Comparison of ENCODE assay signal across 1 cellular context in genomic region chr16:56681939-56682702, GRCh38.
A peak's percentile ranks its signal among the peaks of the same experiment; 100 is the strongest.
TF ChIP-seq lines count a peak whose summit lies in the region.

TSS of gene MT1X (plus strand) at chr16:56682470. CDS start at chr16:56682541, 71 bp downstream.

TF ChIP-seq in HepG2, 621 proteins besides CTCF, POLR2A, EP300 and RAD21 (continued from another document and continues in another):
- TF ChIP-seq ZNF547 (CRISPR knock-in tag; IDR thresholded peaks at IDR 0.05), result 0 out of 2 replicates have a peak, but pooled peaks have one; percentile 45
- no peak for TF ChIP-seq ZEB1 (IDR thresholded peaks at IDR 0.05; ENCODE audit: insufficient replicate concordance, low read depth)
- no peak for TF ChIP-seq KDM1A (CRISPR knock-in tag; IDR thresholded peaks at IDR 0.05)
- TF ChIP-seq HINFP (CRISPR knock-in tag; IDR thresholded peaks at IDR 0.05; ENCODE audit: low read depth), result 0 out of 2 replicates have a peak, but pooled peaks have one; percentile 7
- TF ChIP-seq ZNF747 (CRISPR knock-in tag; IDR thresholded peaks at IDR 0.05; ENCODE audit: borderline replicate concordance), result no peak
- TF ChIP-seq ZNF496 (CRISPR knock-in tag; IDR thresholded peaks at IDR 0.05; ENCODE audit: insufficient replicate concordance), result no peak
- 0 out of 2 replicates have a peak, but pooled peaks have one; percentile 42 for TF ChIP-seq TMF1 (CRISPR knock-in tag; IDR thresholded peaks at IDR 0.05; ENCODE audit: low read depth)
- TF ChIP-seq ZSCAN29 (CRISPR knock-in tag; conservative IDR thresholded peaks at IDR 0.05), result 0 out of 2 replicates have a peak, but pooled peaks have one; percentile 54
- TF ChIP-seq KDM5B (CRISPR knock-in tag; IDR thresholded peaks at IDR 0.05; ENCODE audit: borderline replicate concordance), result peak; percentile 83
- TF ChIP-seq ZMYM2 (CRISPR knock-in tag; IDR thresholded peaks at IDR 0.05), result no peak
- TF ChIP-seq REPIN1 (CRISPR knock-in tag; IDR thresholded peaks at IDR 0.05; ENCODE audit: borderline replicate concordance, low read depth), result peak; percentile 67; the same call in 1 of the 2 replicates
- TF ChIP-seq IRF1 (CRISPR knock-in tag; IDR thresholded peaks at IDR 0.05; ENCODE audit: low read depth), result 0 out of 2 replicates have a peak, but pooled peaks have one; percentile 24
- no peak for TF ChIP-seq ZFP36L2 (CRISPR knock-in tag; IDR thresholded peaks at IDR 0.05)
- peak; percentile 53; the same call in 1 of the 2 replicates for TF ChIP-seq ELF3 (CRISPR knock-in tag; IDR thresholded peaks at IDR 0.05)
- TF ChIP-seq ZNF460 (CRISPR knock-in tag; IDR thresholded peaks at IDR 0.05; ENCODE audit: borderline replicate concordance), result no peak
- TF ChIP-seq ZNF331 (CRISPR knock-in tag; IDR thresholded peaks at IDR 0.05), result peak; percentile 47; the same call in 1 of the 2 replicates
- TF ChIP-seq ZNF639 (CRISPR knock-in tag; conservative IDR thresholded peaks at IDR 0.05), result no peak
- no peak for TF ChIP-seq MTA3 (CRISPR knock-in tag; IDR thresholded peaks at IDR 0.05)
- no peak for TF ChIP-seq BCLAF1 (IDR thresholded peaks at IDR 0.05)
- TF ChIP-seq ZSCAN22 (CRISPR knock-in tag; IDR thresholded peaks at IDR 0.05), result no peak
- no peak for TF ChIP-seq CAMTA2 (CRISPR knock-in tag; IDR thresholded peaks at IDR 0.05; ENCODE audit: borderline replicate concordance)
- TF ChIP-seq ZNF567 (CRISPR knock-in tag; IDR thresholded peaks at IDR 0.05; ENCODE audit: borderline replicate concordance), result peak; percentile 44; the same call in 1 of the 2 replicates
- TF ChIP-seq ZFP90 (CRISPR knock-in tag; IDR thresholded peaks at IDR 0.05; ENCODE audit: borderline replicate concordance), result peak; percentile 91; the same call in 1 of the 2 replicates
- TF ChIP-seq MIER2 (CRISPR knock-in tag; IDR thresholded peaks at IDR 0.05), result peak; percentile 7; the same call in 1 of the 2 replicates
- peak; percentile 42; the same call in 1 of the 2 replicates for TF ChIP-seq ONECUT2 (CRISPR knock-in tag; IDR thresholded peaks at IDR 0.05)
- TF ChIP-seq CBX2 (IDR thresholded peaks at IDR 0.05; ENCODE audit: low read depth, low read length), result no peak; the same call in 1 of the 2 replicates
- peak; percentile 78; the same call in 1 of the 2 replicates for TF ChIP-seq CBX2 (CRISPR knock-in tag; IDR thresholded peaks at IDR 0.05; ENCODE audit: low read depth)
- TF ChIP-seq ZBTB4 (CRISPR knock-in tag; IDR thresholded peaks at IDR 0.05; ENCODE audit: borderline replicate concordance), result no peak
- no peak for TF ChIP-seq USF2 (IDR thresholded peaks at IDR 0.05; ENCODE audit: low read depth, low read length)
- TF ChIP-seq USF2 (CRISPR knock-in tag; IDR thresholded peaks at IDR 0.05; ENCODE audit: borderline replicate concordance), result no peak
- no peak for TF ChIP-seq DZIP1 (CRISPR knock-in tag; IDR thresholded peaks at IDR 0.05)
- no peak for TF ChIP-seq THRA (CRISPR knock-in tag; IDR thresholded peaks at IDR 0.05; ENCODE audit: borderline replicate concordance)
- no peak for TF ChIP-seq SKI (IDR thresholded peaks at IDR 0.05; ENCODE audit: partially characterized antibody)
- TF ChIP-seq KLF12 (CRISPR knock-in tag; IDR thresholded peaks at IDR 0.05; ENCODE audit: borderline replicate concordance), result peak; percentile 78; the same call in 1 of the 2 replicates
- no peak for TF ChIP-seq PRDM4 (CRISPR knock-in tag; IDR thresholded peaks at IDR 0.05; ENCODE audit: borderline replicate concordance)
- TF ChIP-seq TFE3 (CRISPR knock-in tag; IDR thresholded peaks at IDR 0.05), result peak; percentile 48
- no peak for TF ChIP-seq ZNF33B (CRISPR knock-in tag; IDR thresholded peaks at IDR 0.05)
- TF ChIP-seq RFXANK (CRISPR knock-in tag; IDR thresholded peaks at IDR 0.05), result no peak
- TF ChIP-seq ZNF441 (CRISPR knock-in tag; IDR thresholded peaks at IDR 0.05; ENCODE audit: borderline replicate concordance), result peak; percentile 77
